ENCODE assay signal across 11 cellular contexts in genomic region chr3:13528217-13528801, GRCh38. TPM values are rescaled to one million over a fixed set of nuclear protein-coding genes. Genes with fewer than 3 reads are reported as not detected.
DNase-seq lines count a peak whose midpoint lies in the region; ATAC-seq, FAIRE-seq and TF ChIP-seq lines count a peak whose summit lies in the region.
"Had no signal": no experiment of that assay in that cellular context is flagged by ENCODE, and none has a peak within 500 bp of the region (broad histone marks: within the 10 kb centered on the region; RNA-seq: fewer than 3 reads in every experiment).

No MANE protein-coding gene starts in this region.

- no peaks in the 10 kb centered on the region for H3K27me3 ChIP-seq in colonic mucosa

- no peaks in the 10 kb centered on the region for H3K36me3 Mint-ChIP-seq in nephron progenitor cell (ENCODE audit: low read depth)

- TF ChIP-seq CTCF in choroid plexus epithelial cell (conservative IDR thresholded peaks at IDR 0.05; ENCODE audit: low read depth, low read length), result peak; percentile 63
- peak; percentile 38 for TF ChIP-seq CTCF in nephron progenitor cell (IDR thresholded peaks at IDR 0.05)
- no peak for TF ChIP-seq CTCF in colonic mucosa (IDR thresholded peaks at IDR 0.05)

- no peak for FAIRE-seq in GM12892 (lab: Jason Lieb, UNC)

- H3K4me1 Mint-ChIP-seq in nephron progenitor cell, result peaks cover 34% of the 10 kb centered on the region
- H3K4me1 Mint-ChIP-seq: activated CD4-positive, alpha-beta T cell treated with anti-CD3 and anti-CD28 coated beads, Interleukin-2, amount 10 ng/mL, durations not matched to agents 24 days and 14 days had no signal

- H3K9ac ChIP-seq in colonic mucosa (ENCODE audit: low read depth in 2 of 2, low read length in 2 of 2), result no peak overlapping the region

- H3K27me3 Mint-ChIP-seq in nephron progenitor cell (ENCODE audit: low read depth, poor library complexity), result peaks cover 6% of the 10 kb centered on the region

- peak; percentile 72 for DNase-seq in ELR (ENCODE audit: low read depth)
- DNase-seq in NAMALWA (ENCODE audit: low spot score), result peak; percentile 64
- DNase-seq in choroid plexus epithelial cell (ENCODE audit: low read depth), result peak; percentile 54
- no peak for DNase-seq in nephron progenitor cell
- no peak for DNase-seq in colonic mucosa
- no peak for DNase-seq in GM12892 (ENCODE audit: insufficient read length)
- DNase-seq: activated CD4-positive, alpha-beta T cell treated with anti-CD3 and anti-CD28 coated beads, Interleukin-2, amount 10 ng/mL, durations not matched to agents 24 days and 14 days; caudate nucleus; left colon; NCI-H187 had no signal

- H3K9me3 ChIP-seq in colonic mucosa, result no peaks in the 10 kb centered on the region

- no peak for ATAC-seq in GM19324 (IDR thresholded peaks at IDR 0.05; ENCODE audit: low FRiP score, unreplicated experiment)
- ATAC-seq: left colon had no signal

- H3K9me3 Mint-ChIP-seq in nephron progenitor cell, result peaks cover under 1% of the 10 kb centered on the region
- H3K9me3 Mint-ChIP-seq: activated CD4-positive, alpha-beta T cell treated with anti-CD3 and anti-CD28 coated beads, Interleukin-2, amount 10 ng/mL, durations not matched to agents 24 days and 14 days had no signal

- no peak overlapping the region for H3K4me3 Mint-ChIP-seq in nephron progenitor cell
- H3K4me3 Mint-ChIP-seq: activated CD4-positive, alpha-beta T cell treated with anti-CD3 and anti-CD28 coated beads, Interleukin-2, amount 10 ng/mL, durations not matched to agents 24 days and 14 days had no signal

- H3K4me3 ChIP-seq in choroid plexus epithelial cell (ENCODE audit: low read depth, low read length) (no peak overlapping the region), colonic mucosa (no peak overlapping the region)

- H3K36me3 ChIP-seq in colonic mucosa, result no peaks in the 10 kb centered on the region

- no peak for TF ChIP-seq POLR2A in GM12892 (IDR thresholded peaks at IDR 0.05; ENCODE audit: low read depth, low read length)

- H3K4me1 ChIP-seq in colonic mucosa, result no peaks in the 10 kb centered on the region

- no peak overlapping the region for H3K27ac ChIP-seq in colonic mucosa

- no peak overlapping the region for H3K27ac Mint-ChIP-seq in nephron progenitor cell
- H3K27ac Mint-ChIP-seq: activated CD4-positive, alpha-beta T cell treated with anti-CD3 and anti-CD28 coated beads, Interleukin-2, amount 10 ng/mL, durations not matched to agents 24 days and 14 days had no signal

- intact Hi-C loops in colonic mucosa (cut with DNase I), result no loop called here

RNA-seq across cellular contexts. Expression of gene FBLN2, which starts 20.6 kb away (rescaled TPM):
- 10 to 100 TPM; 10.5 to 24.1 TPM for total RNA-seq in colonic mucosa
- 0.36 TPM for polyA plus RNA-seq in GM12892 (2012; ENCODE audit: missing spikeins)
- total RNA-seq: activated CD4-positive, alpha-beta T cell treated with anti-CD3 and anti-CD28 coated beads, Interleukin-2, amount 10 ng/mL, durations not matched to agents 24 days and 14 days had no signal

RNA-seq across cellular contexts. Expression of gene HDAC11, which starts 48.2 kb away (rescaled TPM):
- 10 to 100 TPM; 24.0 to 36.1 TPM for total RNA-seq in colonic mucosa
- polyA plus RNA-seq in GM12892 (2012; ENCODE audit: missing spikeins), result 1.6 TPM

Comparison
In these comparisons a context has a peak if more than half of its experiments do, and no peak if none do; other contexts are left out.
1. DNase-seq: peak in ELR (single experiment), NAMALWA (single experiment) and choroid plexus epithelial cell (single experiment); none in nephron progenitor cell (single experiment), colonic mucosa (single experiment) and GM12892 (single experiment).